In the genomic region with DNA sequence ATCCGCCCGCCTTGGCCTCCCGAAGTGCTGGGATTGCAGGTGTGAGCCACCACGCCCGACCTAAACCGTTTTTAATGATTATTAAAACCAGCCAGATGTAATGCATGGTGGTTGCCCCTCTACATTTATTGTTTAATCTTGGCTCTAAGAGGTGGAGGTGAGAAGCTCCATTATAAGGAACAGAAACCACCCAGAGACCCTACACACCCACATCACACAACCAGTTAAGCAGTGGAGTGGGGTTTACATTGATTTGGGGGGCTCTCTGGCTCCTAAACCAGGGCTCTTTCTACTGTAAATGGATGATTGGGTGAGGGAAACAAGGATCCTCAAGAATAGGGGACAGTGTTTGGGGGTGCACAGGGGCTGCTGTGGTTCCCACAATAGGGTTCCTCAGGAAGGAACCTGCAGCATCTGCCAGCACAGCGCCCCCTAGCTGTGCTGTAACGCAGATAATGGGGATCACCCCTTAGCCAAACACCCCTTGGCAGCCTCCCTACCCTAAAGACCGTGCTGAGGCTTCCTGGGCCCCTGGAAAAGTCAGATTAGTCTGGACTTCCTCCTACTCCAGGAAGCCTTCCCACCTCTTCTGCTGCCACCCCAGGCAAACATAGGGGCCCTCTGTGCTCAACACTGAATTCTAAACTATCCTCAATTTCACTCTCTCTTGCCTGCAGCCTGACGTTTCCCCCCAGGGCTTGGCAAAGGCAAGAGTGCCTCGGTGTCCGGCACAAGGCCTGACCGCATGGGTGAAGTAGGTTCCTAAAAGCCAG, we compare ENCODE assay signal across 8 cellular contexts. TPM values are rescaled to one million over a fixed set of nuclear protein-coding genes. Genes with fewer than 3 reads are reported as not detected.
DNase-seq lines count a peak whose midpoint lies in the region; ATAC-seq and TF ChIP-seq lines count a peak whose summit lies in the region.

No MANE protein-coding gene starts in this region.

- 71 to 76% (median 74%) methylated on average over 13 of the region's 13 CpGs for WGBS in heart left ventricle, 4 donors
- 95% methylated on average over 10 of the region's 13 CpGs for WGBS in smooth muscle cell (ENCODE audit: low lambda C conversion rate)

- peaks cover 36% of the 10 kb centered on the region for H3K79me2 ChIP-seq in smooth muscle cell (ENCODE audit: low read depth)

- no peak overlapping the region for H3K4me2 ChIP-seq in smooth muscle cell

- peaks cover 58% of the 10 kb centered on the region for H4K20me1 ChIP-seq in smooth muscle cell (ENCODE audit: low read depth)

- no peaks in the 10 kb centered on the region for H3K9me3 ChIP-seq in Panc1 (ENCODE audit: control insufficient read depth, insufficient read depth, low read depth, low read length)
- H3K9me3 ChIP-seq in heart left ventricle = no peaks in the 10 kb centered on the region
- H3K9me3 ChIP-seq in smooth muscle cell (replicated peaks; ENCODE audit: low read depth) = no peaks in the 10 kb centered on the region

- no peak overlapping the region for H2AFZ ChIP-seq in smooth muscle cell (ENCODE audit: low read depth)

- DNase-seq in Panc1 (ENCODE audit: low read depth, low spot score) (peak; percentile 17), heart left ventricle (peak in 1 of 5 donors; percentile 57), smooth muscle cell (lab: John Stamatoyannopoulos, UW; ENCODE audit: unreplicated experiment) (no peak), SIG-M5 (lab: John Stamatoyannopoulos, UW) (no peak), COLO829 (ENCODE audit: low spot score) (no peak)
- DNase-seq in activated effector memory CD4-positive, alpha-beta T cell treated with anti-CD3 and anti-CD28 coated beads, Interleukin-2, amount 50 U/mL, for 16 hours = peak; percentile 86

- TF ChIP-seq CTCF in GM12872 (IDR thresholded peaks at IDR 0.05; ENCODE audit: insufficient read depth, low read depth, low read length) = peak; percentile 96
- TF ChIP-seq CTCF in Panc1 (IDR thresholded peaks at IDR 0.05) = peak; percentile 85
- TF ChIP-seq CTCF in heart left ventricle (IDR thresholded peaks at IDR 0.05) = peak; percentile 40 to 80 (median 69)
- TF ChIP-seq CTCF in smooth muscle cell (IDR thresholded peaks at IDR 0.05; ENCODE audit: borderline replicate concordance, insufficient read depth, poor library complexity, severe bottlenecking) = peak; percentile 67

- no peaks in the 10 kb centered on the region for H3K27me3 ChIP-seq in Panc1 (ENCODE audit: control insufficient read depth, insufficient read depth, low read length)
- H3K27me3 ChIP-seq in heart left ventricle = no peaks in the 10 kb centered on the region
- H3K27me3 ChIP-seq in smooth muscle cell (ENCODE audit: low read depth) = no peaks in the 10 kb centered on the region

- H3K27ac ChIP-seq in Panc1 (ENCODE audit: low read length) = no peak overlapping the region
- H3K27ac ChIP-seq in heart left ventricle = peak overlapping the region in 5 of 12 donors; percentile 37 to 63 (median 43)
- no peak overlapping the region for H3K27ac ChIP-seq in smooth muscle cell (ENCODE audit: low read depth)

- no peak for TF ChIP-seq POLR2A in heart left ventricle (IDR thresholded peaks at IDR 0.05)

- intact Hi-C loops in Panc1 (cut with micrococcal nuclease; ENCODE audit: unreplicated experiment) (no loop called here), heart left ventricle (cut with DNase I) (loop anchor here in 1 of 10 donors (10.0 kb wide), 1 partner anchor 57 kb away; no protein-coding TSS in a partner anchor)

- CTCF ChIA-PET in Panc1 (lab: Charles Lee) = no interaction called here

- in situ Hi-C loops in Panc1 (cut with HindIII; ENCODE audit: low pct_unique_long_range_greater_than_20kb, low sequenced_read_pairs) = no loop called here

- POLR2A ChIA-PET in Panc1 (lab: Charles Lee) = no interaction called here

- H3K4me1 ChIP-seq in Panc1 (ENCODE audit: control insufficient read depth, insufficient read depth, low read length) = 0 out of 2 replicates have a peak, but pooled peaks cover 2% of the 10 kb centered on the region
- H3K4me1 ChIP-seq in heart left ventricle = peaks cover 9 to 81% (median 43%) of the 10 kb centered on the region in 12 donors
- H3K4me1 ChIP-seq in smooth muscle cell (ENCODE audit: low read depth) = peaks cover 9% of the 10 kb centered on the region

- H3K9ac ChIP-seq in smooth muscle cell (ENCODE audit: low read depth) = no peak overlapping the region

- H3K36me3 ChIP-seq in Panc1 (ENCODE audit: control insufficient read depth, insufficient read depth, low read length) (no peaks in the 10 kb centered on the region), heart left ventricle (peaks cover 0 to 30% (median 20%) of the 10 kb centered on the region in 9 donors), smooth muscle cell (ENCODE audit: low read depth) (no peaks in the 10 kb centered on the region)

- H3K4me3 ChIP-seq in Panc1 (ENCODE audit: low read depth in 2 of 2, low read length in 2 of 2) (no peak overlapping the region), heart left ventricle (no peak overlapping the region), smooth muscle cell (no peak overlapping the region)

- no peaks in the 10 kb centered on the region for H3F3A ChIP-seq in smooth muscle cell (ENCODE audit: low read depth)

- ATAC-seq in Panc1 (no peak), heart left ventricle (no peak), HG03520 (IDR thresholded peaks at IDR 0.05; ENCODE audit: unreplicated experiment) (no peak)

- BruUV-seq in Panc1 (replicated peaks; lab: Mats Ljungman, UMichigan) = no TSS peak

RNA-seq across cellular contexts. Expression of gene MPST, which starts 2.4 kb away (rescaled TPM):
- 31.4 TPM for total RNA-seq in Panc1 (2021; ENCODE audit: unreplicated experiment)
- polyA plus RNA-seq in Panc1 (2012; ENCODE audit: insufficient read length) = 52.1 TPM
- total RNA-seq in heart left ventricle = 100 to 1,000 TPM in 2 of 9 donors, 10 to 100 TPM in 7; 27.5 to 157 (median 52.9) TPM
- 100 to 1,000 TPM; 133 to 134 TPM for polyA plus RNA-seq in heart left ventricle
- 49.9 and 55.3 TPM in 2 replicates for total RNA-seq in smooth muscle cell
- 105 and 119 TPM in 2 replicates for polyA plus RNA-seq in smooth muscle cell

RNA-seq across cellular contexts. Expression of gene TST, which starts 2.6 kb away (rescaled TPM):
- total RNA-seq in Panc1 (2021; ENCODE audit: unreplicated experiment) = 15.9 TPM
- 19.5 TPM for polyA plus RNA-seq in Panc1 (2012; ENCODE audit: insufficient read length)
- 100 to 1,000 TPM in 2 of 9 donors, 10 to 100 TPM in 7; 35.8 to 143 (median 58.1) TPM for total RNA-seq in heart left ventricle
- 10 to 100 TPM; 57.3 to 89.8 TPM for polyA plus RNA-seq in heart left ventricle
- total RNA-seq in smooth muscle cell = 10.4 and 19.9 TPM in 2 replicates
- 15.0 and 17.5 TPM in 2 replicates for polyA plus RNA-seq in smooth muscle cell

RNA-seq across cellular contexts. Expression of gene KCTD17, which starts 29.6 kb away (rescaled TPM):
- total RNA-seq in Panc1 (2021; ENCODE audit: unreplicated experiment) (32.7 TPM), heart left ventricle (10 to 100 TPM; 10.8 to 62.0 (median 17.3) TPM), smooth muscle cell (8.2 and 20.0 TPM in 2 replicates)
- polyA plus RNA-seq in Panc1 (2012; ENCODE audit: insufficient read length) = 53.2 TPM
- polyA plus RNA-seq in heart left ventricle (10 to 100 TPM; 17.1 to 27.3 TPM), smooth muscle cell (31.8 and 36.9 TPM in 2 replicates)

Comparison
In these comparisons a context has a peak if more than half of its experiments do, and no peak if none do; other contexts are left out.
1. DNase-seq: peak in Panc1 (single experiment) and activated effector memory CD4-positive, alpha-beta T cell treated with anti-CD3 and anti-CD28 coated beads, Interleukin-2, amount 50 U/mL, for 16 hours (single experiment); none in smooth muscle cell (single experiment), SIG-M5 (single experiment) and COLO829 (single experiment).
2. Peak in every context shown above with its lines, with median percentiles within 50 percentile points of each other: CTCF ChIP-seq.